Comparison of ENCODE assay signal across 12 cellular contexts in genomic region chr3:152352559-152352958, GRCh38.
DNase-seq lines count a peak whose midpoint lies in the region; ATAC-seq, FAIRE-seq and TF ChIP-seq lines count a peak whose summit lies in the region.
"Had no signal": no experiment of that assay in that cellular context is flagged by ENCODE, and none has a peak within 500 bp of the region (broad histone marks: within the 10 kb centered on the region; RNA-seq: fewer than 3 reads in every experiment).

No MANE protein-coding gene starts in this region.

- no peaks in the 10 kb centered on the region for H3K36me3 Mint-ChIP-seq in Caco-2 (ENCODE audit: insufficient read depth, unreplicated experiment)

- H3K27me3 Mint-ChIP-seq in Caco-2 (ENCODE audit: insufficient read depth, unreplicated experiment): no peaks in the 10 kb centered on the region

- H3K4me3 ChIP-seq in Caco-2 (ENCODE audit: low read depth, low read length) (no peak overlapping the region), choroid plexus epithelial cell (ENCODE audit: low read depth, low read length) (no peak overlapping the region), neutrophil (ENCODE audit: low read depth in 1 of 2, low read length in 1 of 2) (no peak overlapping the region), upper lobe of right lung (no peak overlapping the region)
- H3K4me3 ChIP-seq: skin epidermis had no signal

- H3K4me1 Mint-ChIP-seq in Caco-2 (ENCODE audit: low read depth, unreplicated experiment): peaks cover 5% of the 10 kb centered on the region

- intact Hi-C loops in Caco-2 (cut with micrococcal nuclease; ENCODE audit: unreplicated experiment) (no loop called here), upper lobe of right lung (cut with DNase I) (no loop called here)

- DNase-seq in Caco-2 (no peak), HTR-8/SVneo (ENCODE audit: insufficient read length, low spot score) (no peak), choroid plexus epithelial cell (ENCODE audit: low read depth) (peak; percentile 39), GM10248 (ENCODE audit: extremely low spot score) (no peak), NCI-H510A treated with DMSO at 0.1 percent for 48 hours (lab: John Stamatoyannopoulos, UW) (no peak), upper lobe of right lung (no peak), epidermal melanocyte (ENCODE audit: insufficient read length, low spot score) (no peak)
- DNase-seq: DMS79, RPMI8226 had no signal

- peak overlapping the region; percentile 6 for H3K27ac Mint-ChIP-seq in Caco-2 (ENCODE audit: unreplicated experiment)

- H3K4me1 ChIP-seq in Caco-2 (peaks cover 12% of the 10 kb centered on the region), neutrophil (ENCODE audit: control insufficient read depth in 1 of 2, insufficient read depth in 1 of 2, low read depth in 1 of 2, low read length in 1 of 2) (no peaks in the 10 kb centered on the region), upper lobe of right lung (peaks cover 27% of the 10 kb centered on the region)

- no peaks in the 10 kb centered on the region for H3K9me3 ChIP-seq in Caco-2
- H3K9me3 ChIP-seq in neutrophil: no peaks in the 10 kb centered on the region
- H3K9me3 ChIP-seq in upper lobe of right lung: no peaks in the 10 kb centered on the region

- H3K4me3 Mint-ChIP-seq in Caco-2 (ENCODE audit: unreplicated experiment): no peak overlapping the region

- H3K36me3 ChIP-seq in Caco-2 (ENCODE audit: control insufficient read depth, insufficient read depth, low read length): no peaks in the 10 kb centered on the region
- no peaks in the 10 kb centered on the region for H3K36me3 ChIP-seq in neutrophil
- no peaks in the 10 kb centered on the region for H3K36me3 ChIP-seq in upper lobe of right lung

- no peak for ATAC-seq in upper lobe of right lung
- ATAC-seq: activated CD4-positive, CD25-positive, alpha-beta regulatory T cell treated with anti-CD3 and anti-CD28 coated beads, Interleukin-2, amount 50 U/mL, for 24 hours had no signal

- H3K27me3 ChIP-seq in Caco-2 (replicated peaks; ENCODE audit: control insufficient read depth, insufficient read depth, low read length) (no peaks in the 10 kb centered on the region), neutrophil (no peaks in the 10 kb centered on the region), upper lobe of right lung (no peaks in the 10 kb centered on the region)

- no TSS peak for BruUV-seq in Caco-2 (replicated peaks; lab: Mats Ljungman, UMichigan)

- H3K27ac ChIP-seq in neutrophil: peak overlapping the region; percentile 49
- H3K27ac ChIP-seq in upper lobe of right lung: no peak overlapping the region

- CTCF ChIA-PET in Caco-2 (lab: Charles Lee): no interaction called here
- CTCF ChIA-PET in GM10248 (lab: Yijun Ruan, JAX): interaction anchor here (1.0 to 2.7 kb wide), 5 partner anchors 12 to 169 kb away, joined by 3 to 9 read pairs (median 4); no protein-coding TSS in a partner anchor

- FAIRE-seq in HTR-8/SVneo (lab: Jason Lieb, UNC): peak; percentile 57

- TF ChIP-seq CTCF in Caco-2 (IDR thresholded peaks at IDR 0.05; ENCODE audit: insufficient read depth in 1 of 2, low read depth in 1 of 2, low read length in 1 of 2, severe bottlenecking in 1 of 2, unreplicated experiment in 1 of 2) (no peak), choroid plexus epithelial cell (conservative IDR thresholded peaks at IDR 0.05; ENCODE audit: low read depth, low read length) (no peak), neutrophil (IDR thresholded peaks at IDR 0.05) (no peak), GM10248 (IDR thresholded peaks at IDR 0.05; ENCODE audit: control extremely low read depth, extremely low read depth, low read depth, missing control alignments) (no peak), upper lobe of right lung (IDR thresholded peaks at IDR 0.05) (no peak)

- no peaks in the 10 kb centered on the region for H3K9me3 Mint-ChIP-seq in Caco-2 (ENCODE audit: unreplicated experiment)

- POLR2A ChIA-PET in Caco-2 (lab: Charles Lee): no interaction called here
- POLR2A ChIA-PET in GM10248 (lab: Yijun Ruan, JAX): no interaction called here
